In genomic region chr10:71966046-71967004, GRCh38 we compare ENCODE assay signal across 10 cellular contexts. TPM values are rescaled to one million over a fixed set of nuclear protein-coding genes. Genes with fewer than 3 reads are reported as not detected.
DNase-seq lines count a peak whose midpoint lies in the region; ATAC-seq and TF ChIP-seq lines count a peak whose summit lies in the region.
"Had no signal": no experiment of that assay in that cellular context is flagged by ENCODE, and none has a peak within 500 bp of the region (broad histone marks: within the 10 kb centered on the region; RNA-seq: fewer than 3 reads in every experiment).

No MANE protein-coding gene starts in this region.

- ATAC-seq in GM19395 (IDR thresholded peaks at IDR 0.05; ENCODE audit: unreplicated experiment) (no peak), GM21515 (IDR thresholded peaks at IDR 0.05; ENCODE audit: unreplicated experiment) (no peak)
- ATAC-seq: CD8-positive, alpha-beta T cell had no signal

- H3K36me3 Mint-ChIP-seq in endodermal cell (ENCODE audit: low read depth): no peaks in the 10 kb centered on the region
- H3K36me3 Mint-ChIP-seq in CD4-positive, alpha-beta memory T cell: no peaks in the 10 kb centered on the region
- H3K36me3 Mint-ChIP-seq: CD8-positive, alpha-beta T cell had no signal

- intact Hi-C loops in CD4-positive, alpha-beta memory T cell (cut with micrococcal nuclease): no loop called here

- H3K27ac Mint-ChIP-seq in endodermal cell: no peak overlapping the region
- H3K27ac Mint-ChIP-seq in CD4-positive, alpha-beta memory T cell: no peak overlapping the region
- H3K27ac Mint-ChIP-seq: CD8-positive, alpha-beta T cell had no signal

- H3K9me2 ChIP-seq in neural cell (ENCODE audit: insufficient read depth, low read length): no peaks in the 10 kb centered on the region

- no peak for TF ChIP-seq RAD21 in neural cell (conservative IDR thresholded peaks at IDR 0.05)

- peaks cover 6% of the 10 kb centered on the region for H3K27me3 ChIP-seq in endodermal cell (ENCODE audit: control insufficient read depth, insufficient read depth, low read length, poor library complexity, severe bottlenecking)
- peaks cover 25% of the 10 kb centered on the region for H3K27me3 ChIP-seq in neural cell (ENCODE audit: insufficient read depth, low read depth, low read length)
- peaks cover 11% of the 10 kb centered on the region for H3K27me3 ChIP-seq in CD4-positive, alpha-beta memory T cell (ENCODE audit: insufficient read depth, low read length)

- H3K4me3 ChIP-seq in endodermal cell (ENCODE audit: low read length) (peak overlapping the region; percentile 84), neural cell (ENCODE audit: low read length) (peak overlapping the region; percentile 70)
- H3K4me3 ChIP-seq in CD4-positive, alpha-beta memory T cell (ENCODE audit: low read length in 2 of 2): no peak overlapping the region

- H3K4me1 ChIP-seq in endodermal cell (ENCODE audit: control insufficient read depth, insufficient read depth, low read length): peaks cover 4% of the 10 kb centered on the region
- H3K4me1 ChIP-seq in CD4-positive, alpha-beta memory T cell (ENCODE audit: insufficient read depth, low read length): peaks cover 7% of the 10 kb centered on the region

- peaks cover 17% of the 10 kb centered on the region for H3K9me3 Mint-ChIP-seq in endodermal cell
- H3K9me3 Mint-ChIP-seq in CD4-positive, alpha-beta memory T cell: no peaks in the 10 kb centered on the region
- H3K9me3 Mint-ChIP-seq: CD8-positive, alpha-beta T cell had no signal

- H3K36me3 ChIP-seq in endodermal cell (ENCODE audit: control insufficient read depth, insufficient read depth, low read length): no peaks in the 10 kb centered on the region
- no peaks in the 10 kb centered on the region for H3K36me3 ChIP-seq in neural cell (ENCODE audit: insufficient read depth, low read length)
- no peaks in the 10 kb centered on the region for H3K36me3 ChIP-seq in CD4-positive, alpha-beta memory T cell (ENCODE audit: insufficient read depth, low read length)

- peaks cover 8% of the 10 kb centered on the region for H3K79me2 ChIP-seq in neural cell (replicated peaks; ENCODE audit: insufficient read depth, low read length)

- H3K4me1 Mint-ChIP-seq in endodermal cell: peaks cover 34% of the 10 kb centered on the region
- peaks cover 1 to 13% (median 9%) of the 10 kb centered on the region in 4 donors for H3K4me1 Mint-ChIP-seq in CD4-positive, alpha-beta memory T cell

- H3K4me3 Mint-ChIP-seq in endodermal cell: peak overlapping the region; percentile 76
- H3K4me3 Mint-ChIP-seq in CD4-positive, alpha-beta memory T cell: peak overlapping the region in 4 of 8 donors; percentile 25 to 47 (median 28)

- H4K20me1 ChIP-seq in neural cell (ENCODE audit: insufficient read depth): no peaks in the 10 kb centered on the region

- DNase-seq in LHCN-M2 (ENCODE audit: low read depth) (peak; percentile 74), endodermal cell (no peak), dermis blood vessel endothelial cell (no peak)
- DNase-seq in CD4-positive, alpha-beta memory T cell: no peak
- DNase-seq: CD8-positive, alpha-beta T cell; T-helper 9 cell had no signal

- H3K4me2 ChIP-seq in neural cell (ENCODE audit: low read length): peak overlapping the region; percentile 79

- TF ChIP-seq CTCF in 22Rv1 (IDR thresholded peaks at IDR 0.05) (no peak), endodermal cell (conservative IDR thresholded peaks at IDR 0.05) (no peak), neural cell (IDR thresholded peaks at IDR 0.05; ENCODE audit: poor library complexity, severe bottlenecking) (no peak)

- CTCF ChIA-PET in CD4-positive, alpha-beta memory T cell (lab: Charles Lee; ENCODE audit: partially characterized antibody): no interaction called here

- peak overlapping the region; percentile 61; the same call in 1 of the 2 replicates for H3K27ac ChIP-seq in 22Rv1
- no peak overlapping the region for H3K27ac ChIP-seq in endodermal cell (ENCODE audit: low read depth, low read length)
- H3K27ac ChIP-seq in neural cell (ENCODE audit: low read length): no peak overlapping the region
- H3K27ac ChIP-seq in CD4-positive, alpha-beta memory T cell (ENCODE audit: low read depth, low read length): no peak overlapping the region

- peaks cover 43% of the 10 kb centered on the region for H3K27me3 Mint-ChIP-seq in endodermal cell (ENCODE audit: insufficient read depth)
- H3K27me3 Mint-ChIP-seq in CD4-positive, alpha-beta memory T cell: peaks cover 29 to 32% of the 10 kb centered on the region in 2 donors

- no peak for TF ChIP-seq EP300 in neural cell (conservative IDR thresholded peaks at IDR 0.05; ENCODE audit: poor library complexity, severe bottlenecking)

- 90% methylated on average over 4 to 6 of the region's 6 CpGs for WGBS in endodermal cell (ENCODE audit: insufficient coverage in 1 of 2, insufficient read length in 1 of 2), 2 experiments

- H3K9me3 ChIP-seq in endodermal cell (ENCODE audit: control insufficient read depth, low read length) (no peaks in the 10 kb centered on the region), neural cell (ENCODE audit: low read length) (no peaks in the 10 kb centered on the region)
- no peaks in the 10 kb centered on the region for H3K9me3 ChIP-seq in CD4-positive, alpha-beta memory T cell (ENCODE audit: control insufficient read depth in 1 of 2, low read length in 2 of 2)

- POLR2A ChIA-PET in CD4-positive, alpha-beta memory T cell (lab: Charles Lee; ENCODE audit: partially characterized antibody): no interaction called here

- no peak overlapping the region for H2AFZ ChIP-seq in neural cell (ENCODE audit: low read depth, low read length)

- H3K9ac ChIP-seq in endodermal cell (ENCODE audit: extremely low read depth, low read length, poor library complexity, severe bottlenecking): peak overlapping the region; percentile 54
- peak overlapping the region; percentile 75 for H3K9ac ChIP-seq in neural cell (ENCODE audit: low read length)

- no peaks in the 10 kb centered on the region for H3F3A ChIP-seq in neural cell (ENCODE audit: insufficient read depth, low read length, poor library complexity, severe bottlenecking)

TF ChIP-seq in neural cell, 6 proteins besides CTCF, POLR2A, EP300 and RAD21:
- TF ChIP-seq TAF1 (IDR thresholded peaks at IDR 0.05; ENCODE audit: low read depth) (no peak), SMC3 (conservative IDR thresholded peaks at IDR 0.05; ENCODE audit: poor library complexity) (no peak), EZH2 (IDR thresholded peaks at IDR 0.05; ENCODE audit: borderline replicate concordance, insufficient read depth, low read length, poor library complexity, severe bottlenecking) (no peak), POLR2AphosphoS5 (IDR thresholded peaks at IDR 0.05) (no peak), MXI1 (conservative IDR thresholded peaks at IDR 0.05; ENCODE audit: poor library complexity, severe bottlenecking) (no peak)
- TF ChIP-seq, protein P1, sequence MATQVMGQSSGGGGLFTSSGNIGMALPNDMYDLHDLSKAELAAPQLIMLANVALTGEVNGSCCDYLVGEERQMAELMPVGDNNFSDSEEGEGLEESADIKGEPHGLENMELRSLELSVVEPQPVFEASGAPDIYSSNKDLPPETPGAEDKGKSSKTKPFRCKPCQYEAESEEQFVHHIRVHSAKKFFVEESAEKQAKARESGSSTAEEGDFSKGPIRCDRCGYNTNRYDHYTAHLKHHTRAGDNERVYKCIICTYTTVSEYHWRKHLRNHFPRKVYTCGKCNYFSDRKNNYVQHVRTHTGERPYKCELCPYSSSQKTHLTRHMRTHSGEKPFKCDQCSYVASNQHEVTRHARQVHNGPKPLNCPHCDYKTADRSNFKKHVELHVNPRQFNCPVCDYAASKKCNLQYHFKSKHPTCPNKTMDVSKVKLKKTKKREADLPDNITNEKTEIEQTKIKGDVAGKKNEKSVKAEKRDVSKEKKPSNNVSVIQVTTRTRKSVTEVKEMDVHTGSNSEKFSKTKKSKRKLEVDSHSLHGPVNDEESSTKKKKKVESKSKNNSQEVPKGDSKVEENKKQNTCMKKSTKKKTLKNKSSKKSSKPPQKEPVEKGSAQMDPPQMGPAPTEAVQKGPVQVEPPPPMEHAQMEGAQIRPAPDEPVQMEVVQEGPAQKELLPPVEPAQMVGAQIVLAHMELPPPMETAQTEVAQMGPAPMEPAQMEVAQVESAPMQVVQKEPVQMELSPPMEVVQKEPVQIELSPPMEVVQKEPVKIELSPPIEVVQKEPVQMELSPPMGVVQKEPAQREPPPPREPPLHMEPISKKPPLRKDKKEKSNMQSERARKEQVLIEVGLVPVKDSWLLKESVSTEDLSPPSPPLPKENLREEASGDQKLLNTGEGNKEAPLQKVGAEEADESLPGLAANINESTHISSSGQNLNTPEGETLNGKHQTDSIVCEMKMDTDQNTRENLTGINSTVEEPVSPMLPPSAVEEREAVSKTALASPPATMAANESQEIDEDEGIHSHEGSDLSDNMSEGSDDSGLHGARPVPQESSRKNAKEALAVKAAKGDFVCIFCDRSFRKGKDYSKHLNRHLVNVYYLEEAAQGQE (IDR thresholded peaks at IDR 0.05; ENCODE audit: borderline replicate concordance): no peak

RNA-seq across cellular contexts. Expression of gene CHST3, which starts 2.1 kb away (rescaled TPM):
- total RNA-seq in LHCN-M2 (2014; rRNA removed): 32.9 and 40.6 TPM in 2 replicates
- 26.2 TPM for polyA plus RNA-seq in LHCN-M2 (2012)
- 10 to 100 TPM; 12.9 to 40.8 TPM for total RNA-seq in endodermal cell
- 12.8 TPM for polyA plus RNA-seq in endodermal cell (2013, experiment 1 of 2)
- polyA plus RNA-seq in endodermal cell (2013, experiment 2 of 2): 11.8 TPM
- polyA plus RNA-seq in neural cell: 4.1 and 6.0 TPM in 2 replicates
- polyA minus RNA-seq in neural cell: 11.2 and 14.4 TPM in 2 replicates
- not detected for total RNA-seq in CD4-positive, alpha-beta memory T cell
- not detected for polyA plus RNA-seq in CD4-positive, alpha-beta memory T cell
- 7.0 TPM in 2 replicates for total RNA-seq in dermis blood vessel endothelial cell
- total RNA-seq: CD8-positive, alpha-beta T cell had no signal

Comparison
In these comparisons a context has a peak if more than half of its experiments do, and no peak if none do; other contexts are left out.
1. H3K4me3 ChIP-seq: peak in endodermal cell (single experiment) and neural cell (single experiment); none in CD4-positive, alpha-beta memory T cell (0 of 2).